In genomic region chr10:94183666-94184264, GRCh38 we compare ENCODE assay signal across 11 cellular contexts.
DNase-seq lines count a peak whose midpoint lies in the region; ATAC-seq, FAIRE-seq and TF ChIP-seq lines count a peak whose summit lies in the region.
"Had no signal": no experiment of that assay in that cellular context is flagged by ENCODE, and none has a peak within 500 bp of the region (broad histone marks: within the 10 kb centered on the region; RNA-seq: fewer than 3 reads in every experiment).

No MANE protein-coding gene starts in this region.

- H3K4me2 ChIP-seq in keratinocyte (ENCODE audit: control insufficient read depth, extremely low read depth, insufficient read depth, low read depth, low read length) = peak overlapping the region; percentile 35

- peak; percentile 43 for ATAC-seq in GM21786 (IDR thresholded peaks at IDR 0.05; ENCODE audit: unreplicated experiment)
- ATAC-seq in psoas muscle = no peak

- POLR2A ChIA-PET in AG04449 (lab: Yijun Ruan, JAX) = interaction anchor here (0.7 to 1.6 kb wide), 3 partner anchors 9 to 61 kb away, joined by 3 to 13 read pairs (median 3); no protein-coding TSS in a partner anchor

- H3K79me2 ChIP-seq in keratinocyte (ENCODE audit: control insufficient read depth, insufficient read depth, low read length) = no peaks in the 10 kb centered on the region

- CTCF ChIA-PET in AG04449 (lab: Yijun Ruan, JAX) = interaction anchor here (0.6 to 1.1 kb wide), 4 partner anchors 9 to 266 kb away, joined by 3 to 5 read pairs (median 4); no protein-coding TSS in a partner anchor

- H3K4me3 ChIP-seq in AG04449 (ENCODE audit: low read depth, low read length) = no peak overlapping the region
- H3K4me3 ChIP-seq in keratinocyte (ENCODE audit: control insufficient read depth in 2 of 3, extremely low read depth in 1 of 3, insufficient read depth in 2 of 3, low read depth in 1 of 3, low read length in 3 of 3) = no peak overlapping the region
- H3K4me3 ChIP-seq in esophagus muscularis mucosa = no peak overlapping the region
- H3K4me3 ChIP-seq in psoas muscle = no peak overlapping the region

- H3K27me3 ChIP-seq in keratinocyte (ENCODE audit: control insufficient read depth, extremely low read depth, insufficient read depth, low read length) = no peaks in the 10 kb centered on the region
- H3K27me3 ChIP-seq in esophagus muscularis mucosa = no peaks in the 10 kb centered on the region
- no peaks in the 10 kb centered on the region for H3K27me3 ChIP-seq in psoas muscle (ENCODE audit: insufficient read depth in 3 of 3, low read length in 2 of 3)
- H3K27me3 ChIP-seq: neutrophil had no signal

- H3K9ac ChIP-seq in keratinocyte (ENCODE audit: control insufficient read depth, extremely low read depth, insufficient read depth, low read length) = no peak overlapping the region

- H3K36me3 ChIP-seq in keratinocyte (ENCODE audit: control insufficient read depth in 2 of 2, extremely low read depth in 1 of 2, insufficient read depth in 2 of 2, low read length in 2 of 2) = no peaks in the 10 kb centered on the region
- no peaks in the 10 kb centered on the region for H3K36me3 ChIP-seq in esophagus muscularis mucosa
- no peaks in the 10 kb centered on the region for H3K36me3 ChIP-seq in psoas muscle (ENCODE audit: insufficient read depth in 1 of 2, low read depth in 1 of 2)
- H3K36me3 ChIP-seq: neutrophil had no signal

- DNase-seq in AG04449 (ENCODE audit: low read depth, low spot score) (peak; percentile 99), T1000 (lab: John Stamatoyannopoulos, UW) (peak; percentile 86), keratinocyte (ENCODE audit: low read depth, low spot score) (peak; percentile 73), dermis blood vessel endothelial cell (no peak), GM13976 (ENCODE audit: low spot score) (no peak), esophagus muscularis mucosa (ENCODE audit: extremely low spot score) (no peak), psoas muscle (no peak)
- DNase-seq: activated effector memory CD4-positive, alpha-beta T cell treated with Interleukin-2 at 50 U/mL for 16 hours; DMS 273 treated with DMSO at 0.1 percent for 48 hours had no signal

- no peak for TF ChIP-seq POLR2A in esophagus muscularis mucosa (IDR thresholded peaks at IDR 0.05; ENCODE audit: low read depth)

- no peaks in the 10 kb centered on the region for H4K20me1 ChIP-seq in keratinocyte (ENCODE audit: control insufficient read depth, extremely low read depth, insufficient read depth, low read length)

- peak overlapping the region; percentile 78 for H2AFZ ChIP-seq in keratinocyte (ENCODE audit: control insufficient read depth, low read length)

- H3K9me1 ChIP-seq in keratinocyte (ENCODE audit: control insufficient read depth, extremely low read depth, insufficient read depth, low read length) = no peaks in the 10 kb centered on the region

- H3K9me3 ChIP-seq in keratinocyte (ENCODE audit: control insufficient read depth, low read depth, low read length) = no peaks in the 10 kb centered on the region
- H3K9me3 ChIP-seq in esophagus muscularis mucosa = no peaks in the 10 kb centered on the region
- H3K9me3 ChIP-seq in psoas muscle = no peaks in the 10 kb centered on the region
- H3K9me3 ChIP-seq: neutrophil had no signal

- dilution Hi-C loops in keratinocyte (cut with MboI; ENCODE audit: extremely low pct_ligation_motif_present, low sequenced_read_pairs) = no loop called here

- peak; percentile 72 for FAIRE-seq in keratinocyte (lab: Jason Lieb, UNC)

- peaks cover 14% of the 10 kb centered on the region for H3K4me1 ChIP-seq in keratinocyte (ENCODE audit: control insufficient read depth, extremely low read depth, insufficient read depth, low read length)
- peaks cover 0 to 15% (median 5%) of the 10 kb centered on the region in 4 donors for H3K4me1 ChIP-seq in esophagus muscularis mucosa
- H3K4me1 ChIP-seq in psoas muscle = no peaks in the 10 kb centered on the region

- 84% methylated on average over 7 of the region's 7 CpGs for WGBS in esophagus muscularis mucosa
- 89 to 94% (median 94%) methylated on average over 7 of the region's 7 CpGs for WGBS in psoas muscle, 3 donors

- no peak for TF ChIP-seq EP300 in esophagus muscularis mucosa (IDR thresholded peaks at IDR 0.05)

- no peak for TF ChIP-seq CTCF in AG04449 (IDR thresholded peaks at IDR 0.05; ENCODE audit: insufficient read depth, low read length, missing control alignments)
- TF ChIP-seq CTCF in keratinocyte (optimal IDR thresholded peaks at IDR 0.05 in 1 of 3, IDR thresholded peaks at IDR 0.05 in 1 of 3, conservative IDR thresholded peaks at IDR 0.05 in 1 of 3; ENCODE audit: extremely low read depth in 1 of 3, insufficient read depth in 2 of 3, low read length in 3 of 3) = no peak
- TF ChIP-seq CTCF in GM13976 (IDR thresholded peaks at IDR 0.05; ENCODE audit: borderline replicate concordance, control extremely low read depth, extremely low read depth, insufficient read depth, missing control alignments) = no peak
- no peak for TF ChIP-seq CTCF in esophagus muscularis mucosa (IDR thresholded peaks at IDR 0.05)
- no peak for TF ChIP-seq CTCF in psoas muscle (IDR thresholded peaks at IDR 0.05)

- intact Hi-C loops in esophagus muscularis mucosa (cut with DNase I) = no loop called here
- intact Hi-C loops in psoas muscle (cut with DNase I) = no loop called here

- in situ Hi-C loops in GM13976 (cut with MboI; ENCODE audit: low sequenced_read_pairs, unreplicated experiment) = no loop called here

- no peak overlapping the region for H3K27ac ChIP-seq in keratinocyte (ENCODE audit: control insufficient read depth, insufficient read depth, low read length)
- no peak overlapping the region for H3K27ac ChIP-seq in esophagus muscularis mucosa (replicated peaks in 1 of 4)
- H3K27ac ChIP-seq in psoas muscle = no peak overlapping the region
- H3K27ac ChIP-seq: neutrophil had no signal

Comparison
In these comparisons a context has a peak if more than half of its experiments do, and no peak if none do; other contexts are left out.
1. DNase-seq: peak in AG04449 (single experiment), T1000 (single experiment) and keratinocyte (single experiment); none in dermis blood vessel endothelial cell (single experiment), GM13976 (single experiment), esophagus muscularis mucosa (single experiment) and psoas muscle (0 of 2).